1 cellular context compared by ENCODE assay signal in the genomic region with DNA sequence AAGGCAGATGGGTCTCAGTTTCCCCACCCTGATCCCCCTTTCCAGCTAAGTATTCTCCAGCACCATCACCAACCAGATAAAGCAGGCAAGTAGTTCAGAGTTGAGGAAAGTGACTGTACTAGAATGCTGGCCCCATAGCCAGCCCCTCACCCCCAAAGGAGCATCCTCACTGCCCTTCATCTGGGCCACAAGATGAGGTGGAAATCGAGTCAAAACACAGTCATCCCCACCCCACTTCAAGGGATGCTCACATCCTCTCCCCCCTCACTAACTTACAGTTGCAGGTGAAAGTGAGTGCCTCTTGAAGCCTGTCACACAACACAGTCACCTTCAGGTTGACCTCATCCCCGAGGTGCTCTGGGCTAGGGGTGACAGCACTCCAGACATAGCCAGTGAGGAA.
TF ChIP-seq lines count a peak whose summit lies in the region.

No MANE protein-coding gene starts in this region.

TF ChIP-seq in endothelial cell of umbilical vein, 7 proteins besides CTCF, POLR2A, EP300 and RAD21:
- TF ChIP-seq POLR2AphosphoS5 (IDR thresholded peaks at IDR 0.05; ENCODE audit: insufficient read depth, low read depth, low read length) (no peak), MYC (IDR thresholded peaks at IDR 0.05; ENCODE audit: low read depth, low read length) (no peak), JUN (IDR thresholded peaks at IDR 0.05; ENCODE audit: borderline replicate concordance, insufficient read depth, insufficient read length, low read depth) (no peak), EZH2 (IDR thresholded peaks at IDR 0.05; ENCODE audit: borderline replicate concordance, low read depth, low read length, severe bottlenecking) (no peak), MAX (IDR thresholded peaks at IDR 0.05; ENCODE audit: insufficient read depth, insufficient read length) (no peak), FOS (IDR thresholded peaks at IDR 0.05; ENCODE audit: borderline replicate concordance, insufficient read depth, low read length) (no peak), GATA2 (IDR thresholded peaks at IDR 0.05; ENCODE audit: insufficient read depth, insufficient read length, low read depth, low read length) (no peak)
TF ChIP-seq in endothelial cell of umbilical vein: peak in this region for 0.
